13 cellular contexts compared by ENCODE assay signal in the genomic region with DNA sequence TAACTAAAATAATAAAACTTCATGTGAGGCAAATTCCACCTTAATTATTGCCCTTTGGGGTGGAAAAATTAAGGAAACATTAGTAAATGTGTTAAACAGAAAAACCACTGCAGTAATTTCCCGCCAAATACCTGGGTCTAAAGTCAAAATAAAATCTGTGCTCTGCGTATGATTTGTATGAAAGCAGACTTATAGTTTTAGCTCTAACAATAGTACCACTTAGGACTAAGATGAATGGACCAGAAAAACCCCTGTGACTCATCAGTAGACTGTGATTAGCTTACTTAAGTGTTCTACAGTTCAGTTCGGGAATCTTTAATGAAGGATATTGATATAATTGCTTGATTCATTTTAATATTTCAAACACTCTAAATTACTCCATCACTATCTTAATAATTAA. TPM values are rescaled to one million over a fixed set of nuclear protein-coding genes. Genes with fewer than 3 reads are reported as not detected.
A peak's percentile ranks its signal among the peaks of the same experiment; 100 is the strongest.
DNase-seq lines count a peak whose midpoint lies in the region; ATAC-seq and TF ChIP-seq lines count a peak whose summit lies in the region.
"Had no signal": no experiment of that assay in that cellular context is flagged by ENCODE, and none has a peak within 500 bp of the region (broad histone marks: within the 10 kb centered on the region; RNA-seq: fewer than 3 reads in every experiment).

No MANE protein-coding gene starts in this region.

- H3K36me3 Mint-ChIP-seq in activated B cell treated with CpG ODN at 0.5 μM for 24 hours (ENCODE audit: low read depth) = no peaks in the 10 kb centered on the region

- no peaks in the 10 kb centered on the region for H3K27me3 Mint-ChIP-seq in activated B cell treated with CpG ODN at 0.5 μM for 24 hours

- POLR2A ChIA-PET in activated B cell treated with CpG ODN at 0.5 μM for 24 hours (lab: Charles Lee) = interaction anchor here (0.6 to 11.9 kb wide), 9 partner anchors 11 to 307 kb away, joined by 3 to 248 read pairs (median 4); no protein-coding TSS in a partner anchor

- peaks cover 81% of the 10 kb centered on the region for H3K4me1 Mint-ChIP-seq in activated B cell treated with CpG ODN at 0.5 μM for 24 hours

- CTCF ChIA-PET in activated B cell treated with CpG ODN at 0.5 μM for 24 hours (lab: Charles Lee) = interaction anchor here (0.9 to 4.7 kb wide), 7 partner anchors 16 to 306 kb away, joined by 3 to 69 read pairs (median 9); no protein-coding TSS in a partner anchor

- H3K4me3 Mint-ChIP-seq in activated B cell treated with CpG ODN at 0.5 μM for 24 hours = peak overlapping the region; percentile 1

- no peaks in the 10 kb centered on the region for H3K9me3 Mint-ChIP-seq in activated B cell treated with CpG ODN at 0.5 μM for 24 hours

- DNase-seq in EH (ENCODE audit: low read depth) (peak; percentile 42), activated B cell treated with CpG ODN at 0.5 μM for 24 hours (no peak), kidney glomerular epithelial cell (lab: John Stamatoyannopoulos, UW) (peak; percentile 34), NCI-H526 (lab: John Stamatoyannopoulos, UW) (no peak), hippocampal formation (lab: John Stamatoyannopoulos, UW) (no peak)
- no peak for DNase-seq in stimulated activated CD4-positive, alpha-beta T cell treated with anti-CD3 and anti-CD28 coated beads, Interleukin-2, amount 100 ng/mL, for 24 hours
- DNase-seq: activated CD4-positive, alpha-beta T cell treated with anti-CD3 and anti-CD28 coated beads for 1 hour; adrenal gland; glutamatergic neuron; OCI-M1; stimulated activated CD4-positive, alpha-beta T cell treated with anti-CD3 and anti-CD28 coated beads, Interleukin-4, amount 100 ng/mL, for 24 hours had no signal

- ATAC-seq in GM21723 (IDR thresholded peaks at IDR 0.05; ENCODE audit: unreplicated experiment) = peak; percentile 35
- ATAC-seq in activated B cell treated with CpG ODN at 0.5 μM for 24 hours (ENCODE audit: low read depth) = peak; percentile 32
- no peak for ATAC-seq in HG03025 (IDR thresholded peaks at IDR 0.05; ENCODE audit: low FRiP score, unreplicated experiment)

- TF ChIP-seq CTCF in activated B cell treated with CpG ODN at 0.5 μM for 24 hours (IDR thresholded peaks at IDR 0.05) = no peak

- intact Hi-C loops in activated B cell treated with CpG ODN at 0.5 μM for 24 hours (cut with micrococcal nuclease) = no loop called here

- peak overlapping the region; percentile 90 for H3K27ac Mint-ChIP-seq in activated B cell treated with CpG ODN at 0.5 μM for 24 hours

RNA-seq across cellular contexts. Expression of gene C1orf105, which starts 23.3 kb away (rescaled TPM):
- not detected in 2 replicates for total RNA-seq in activated B cell treated with CpG ODN at 0.5 μM for 24 hours

RNA-seq across cellular contexts. Expression of gene PIGC, which starts 46.6 kb away (rescaled TPM):
- 24.2 TPM in 2 replicates for total RNA-seq in activated B cell treated with CpG ODN at 0.5 μM for 24 hours

Comparison
In these comparisons a context has a peak if more than half of its experiments do, and no peak if none do; other contexts are left out.
1. DNase-seq: peak in EH (single experiment) and kidney glomerular epithelial cell (single experiment); none in activated B cell treated with CpG ODN at 0.5 μM for 24 hours (single experiment), NCI-H526 (0 of 2), hippocampal formation (0 of 2) and stimulated activated CD4-positive, alpha-beta T cell treated with anti-CD3 and anti-CD28 coated beads, Interleukin-2, amount 100 ng/mL, for 24 hours (0 of 2).